ENCODE assay signal across 3 cellular contexts in genomic region chr10:16393271-16393858, GRCh38.
"Had no signal": no experiment of that assay in that cellular context is flagged by ENCODE, and none has a peak within 500 bp of the region (broad histone marks: within the 10 kb centered on the region; RNA-seq: fewer than 3 reads in every experiment).

No MANE protein-coding gene starts in this region.

- ATAC-seq: GM12878 had no signal

- H3K4me3 ChIP-seq: GM12878 had no signal

- DNase-seq: GDM1, GF-D8 had no signal
